ENCODE assay signal across 8 cellular contexts in the genomic region with DNA sequence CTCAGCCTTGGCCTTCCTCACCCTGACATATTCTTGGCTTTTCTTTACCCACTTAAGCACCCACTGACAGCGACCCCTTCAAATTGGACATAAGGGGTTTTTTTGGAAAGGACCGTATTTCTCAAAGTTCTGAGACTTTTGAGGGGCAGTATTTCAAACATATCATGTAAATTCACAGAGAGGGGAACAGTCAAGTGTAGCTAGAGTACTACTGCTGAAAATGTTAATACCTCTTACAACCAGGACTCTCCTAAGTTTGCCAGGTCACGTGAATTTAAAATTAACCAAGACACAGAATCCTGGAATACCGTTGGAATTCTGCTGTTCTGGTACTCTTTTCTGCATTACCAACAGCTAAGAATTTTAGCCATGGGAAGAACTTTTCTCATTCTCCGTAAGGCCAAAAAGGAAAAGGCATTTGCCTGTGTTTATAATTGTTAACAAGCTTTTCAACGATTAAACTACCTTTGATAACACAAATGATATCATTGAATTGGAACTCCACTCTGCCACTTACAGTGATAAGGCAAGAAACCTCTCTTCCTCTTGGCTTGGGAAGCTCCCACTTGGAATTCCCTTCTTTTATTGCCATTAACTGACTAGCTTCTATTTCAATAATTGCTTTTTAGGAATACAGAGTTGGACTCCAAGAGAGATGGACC. TPM values are rescaled to one million over a fixed set of nuclear protein-coding genes. Genes with fewer than 3 reads are reported as not detected.
DNase-seq lines count a peak whose midpoint lies in the region; ATAC-seq and TF ChIP-seq lines count a peak whose summit lies in the region.

No MANE protein-coding gene starts in this region.

- H3K27me3 Mint-ChIP-seq in activated CD4-positive, alpha-beta T cell treated with anti-CD3 and anti-CD28 coated beads, Interleukin-2, amount 10 ng/mL, durations not matched to agents 24 days and 14 days: no peaks in the 10 kb centered on the region
- no peaks in the 10 kb centered on the region for H3K27me3 Mint-ChIP-seq in activated T-helper 17 cell treated with anti-CD3 and anti-CD28 coated beads, Interleukin-2, amount 50 U/mL, for 72 hours
- H3K27me3 Mint-ChIP-seq in immature natural killer cell (ENCODE audit: low read depth in 3 of 3): peaks cover 2 to 8% (median 5%) of the 10 kb centered on the region in 3 donors

- H3K36me3 Mint-ChIP-seq in activated CD4-positive, alpha-beta T cell treated with anti-CD3 and anti-CD28 coated beads, Interleukin-2, amount 10 ng/mL, durations not matched to agents 24 days and 14 days (ENCODE audit: low read depth): peaks cover 35% of the 10 kb centered on the region
- peaks cover 40% of the 10 kb centered on the region for H3K36me3 Mint-ChIP-seq in activated T-helper 17 cell treated with anti-CD3 and anti-CD28 coated beads, Interleukin-2, amount 50 U/mL, for 72 hours (ENCODE audit: low read depth)
- H3K36me3 Mint-ChIP-seq in immature natural killer cell: peaks cover 0 to 13% (median 5%) of the 10 kb centered on the region in 3 donors

- TF ChIP-seq CTCF in GM20000 (IDR thresholded peaks at IDR 0.05; ENCODE audit: extremely low read depth, missing control alignments): no peak

- peak overlapping the region; percentile 97 for H3K27ac Mint-ChIP-seq in activated CD4-positive, alpha-beta T cell treated with anti-CD3 and anti-CD28 coated beads, Interleukin-2, amount 10 ng/mL, durations not matched to agents 24 days and 14 days
- H3K27ac Mint-ChIP-seq in activated T-helper 17 cell treated with anti-CD3 and anti-CD28 coated beads, Interleukin-2, amount 50 U/mL, for 72 hours: peak overlapping the region; percentile 97
- peak overlapping the region; percentile 91 to 97 (median 95) for H3K27ac Mint-ChIP-seq in immature natural killer cell

- peak overlapping the region; percentile 94 for H3K4me3 Mint-ChIP-seq in activated CD4-positive, alpha-beta T cell treated with anti-CD3 and anti-CD28 coated beads, Interleukin-2, amount 10 ng/mL, durations not matched to agents 24 days and 14 days
- H3K4me3 Mint-ChIP-seq in activated T-helper 17 cell treated with anti-CD3 and anti-CD28 coated beads, Interleukin-2, amount 50 U/mL, for 72 hours: peak overlapping the region; percentile 95
- peak overlapping the region; percentile 93 to 94 (median 94) for H3K4me3 Mint-ChIP-seq in immature natural killer cell

- peak overlapping the region; percentile 87 for H3K27ac ChIP-seq in temporal lobe (ENCODE audit: low read depth, low read length)

- intact Hi-C loops in activated CD4-positive, alpha-beta T cell treated with anti-CD3 and anti-CD28 coated beads, Interleukin-2, amount 10 ng/mL, durations not matched to agents 24 days and 14 days (cut with micrococcal nuclease): no loop called here

- peaks cover 28% of the 10 kb centered on the region for H3K4me1 Mint-ChIP-seq in activated CD4-positive, alpha-beta T cell treated with anti-CD3 and anti-CD28 coated beads, Interleukin-2, amount 10 ng/mL, durations not matched to agents 24 days and 14 days
- peaks cover 22% of the 10 kb centered on the region for H3K4me1 Mint-ChIP-seq in activated T-helper 17 cell treated with anti-CD3 and anti-CD28 coated beads, Interleukin-2, amount 50 U/mL, for 72 hours
- H3K4me1 Mint-ChIP-seq in immature natural killer cell: peaks cover 17 to 45% of the 10 kb centered on the region in 2 donors

- peaks cover 10% of the 10 kb centered on the region for H3K9me3 Mint-ChIP-seq in activated CD4-positive, alpha-beta T cell treated with anti-CD3 and anti-CD28 coated beads, Interleukin-2, amount 10 ng/mL, durations not matched to agents 24 days and 14 days
- no peaks in the 10 kb centered on the region for H3K9me3 Mint-ChIP-seq in activated T-helper 17 cell treated with anti-CD3 and anti-CD28 coated beads, Interleukin-2, amount 50 U/mL, for 72 hours
- no peaks in the 10 kb centered on the region for H3K9me3 Mint-ChIP-seq in immature natural killer cell

- no peak for DNase-seq in activated CD4-positive, alpha-beta T cell treated with anti-CD3 and anti-CD28 coated beads, Interleukin-2, amount 10 ng/mL, durations not matched to agents 24 days and 14 days
- no peak for DNase-seq in activated CD4-positive, alpha-beta T cell treated with anti-CD3 and anti-CD28 coated beads, Interleukin-2, amount 50 U/mL, for 4 hours
- DNase-seq in immature natural killer cell (peak in 1 of 3 donors; percentile 7), GM20000 (ENCODE audit: low spot score) (no peak)

- no peak for ATAC-seq in activated T-helper 17 cell treated with anti-CD3 and anti-CD28 coated beads, Interleukin-2, amount 50 U/mL, for 72 hours (replicated peaks)
- ATAC-seq in GM18873 (IDR thresholded peaks at IDR 0.05; ENCODE audit: low FRiP score, unreplicated experiment) (no peak), GM19351 (IDR thresholded peaks at IDR 0.05; ENCODE audit: unreplicated experiment) (no peak)

RNA-seq across cellular contexts. Expression of gene GBE1, which starts 0.6 kb away (rescaled TPM):
- 39.1 and 40.8 TPM in 2 replicates for total RNA-seq in activated CD4-positive, alpha-beta T cell treated with anti-CD3 and anti-CD28 coated beads, Interleukin-2, amount 10 ng/mL, durations not matched to agents 24 days and 14 days
- total RNA-seq in activated T-helper 17 cell treated with anti-CD3 and anti-CD28 coated beads, Interleukin-2, amount 50 U/mL, for 72 hours: 100 to 1,000 TPM in 1 of 2 donors, 10 to 100 TPM in 1; 64.4 to 251 TPM
- 10 to 100 TPM; 12.9 to 21.7 (median 16.2) TPM for polyA plus RNA-seq in immature natural killer cell
- 15.7 TPM for total RNA-seq in temporal lobe
